In genomic region chr4:40875507-40876150, GRCh38 we compare ENCODE assay signal across 26 cellular contexts.
DNase-seq lines count a peak whose midpoint lies in the region; ATAC-seq and TF ChIP-seq lines count a peak whose summit lies in the region.
"Had no signal": no experiment of that assay in that cellular context is flagged by ENCODE, and none has a peak within 500 bp of the region (broad histone marks: within the 10 kb centered on the region; RNA-seq: fewer than 3 reads in every experiment).

No MANE protein-coding gene starts in this region.

- no peak for TF ChIP-seq POLR2A in testis (IDR thresholded peaks at IDR 0.05)

- H2AFZ ChIP-seq in hepatocyte: no peak overlapping the region

- no peaks in the 10 kb centered on the region for H3K27me3 ChIP-seq in cardiac muscle cell
- H3K27me3 ChIP-seq in hepatocyte: no peaks in the 10 kb centered on the region
- no peaks in the 10 kb centered on the region for H3K27me3 ChIP-seq in testis
- H3K27me3 ChIP-seq: colonic mucosa, SJSA1, upper lobe of right lung had no signal

- intact Hi-C loops in left ventricle myocardium superior (cut with micrococcal nuclease): no loop called here
- intact Hi-C loops in testis (cut with DNase I; ENCODE audit: low total_unique reads): no loop called here

- H3K4me1 ChIP-seq in cardiac muscle cell (ENCODE audit: low read depth): peaks cover 33% of the 10 kb centered on the region
- peaks cover 10% of the 10 kb centered on the region for H3K4me1 ChIP-seq in hepatocyte (ENCODE audit: insufficient read depth)
- H3K4me1 ChIP-seq in testis: peaks cover 20% of the 10 kb centered on the region
- H3K4me1 ChIP-seq: colonic mucosa, SJSA1 had no signal

- H3K27ac ChIP-seq in cardiac muscle cell: peak overlapping the region; percentile 91
- peak overlapping the region; percentile 21 for H3K27ac ChIP-seq in hepatocyte
- H3K27ac ChIP-seq in testis: peak overlapping the region in 1 of 2 donors; percentile 9
- H3K27ac ChIP-seq: 22Rv1, colonic mucosa, SJSA1, upper lobe of right lung had no signal

- H3K9me2 ChIP-seq in hepatocyte (replicated peaks; ENCODE audit: insufficient read depth): no peaks in the 10 kb centered on the region

- H3K4me2 ChIP-seq in hepatocyte: peak overlapping the region; percentile 23

- 70% methylated on average over 1 of the region's 1 CpG for WGBS in hepatocyte (ENCODE audit: low lambda C conversion rate, missing lambda C conversion rate)
- 35 to 45% methylated on average over 1 of the region's 1 CpG for WGBS in testis, 2 donors

- no peaks in the 10 kb centered on the region for H3K9me3 ChIP-seq in cardiac muscle cell (ENCODE audit: low read depth)
- no peaks in the 10 kb centered on the region for H3K9me3 ChIP-seq in hepatocyte (ENCODE audit: low read depth)
- H3K9me3 ChIP-seq in testis: no peaks in the 10 kb centered on the region
- H3K9me3 ChIP-seq: colonic mucosa, SJSA1, upper lobe of right lung had no signal

- no peak for DNase-seq in cardiac muscle cell (ENCODE audit: low read depth in 1 of 2, low spot score in 1 of 2)
- DNase-seq in left ventricle myocardium superior: no peak
- DNase-seq in hepatocyte (ENCODE audit: low spot score): no peak
- DNase-seq in testis: peak; percentile 36
- no peak for DNase-seq in T-helper 2 cell
- no peak for DNase-seq in activated CD4-positive, alpha-beta T cell treated with anti-CD3 and anti-CD28 coated beads for 4 hours
- DNase-seq in HCEC 1CT: no peak
- DNase-seq: activated CD4-positive, alpha-beta T cell treated with anti-CD3 and anti-CD28 coated beads for 48 hours; activated naive CD4-positive, alpha-beta T cell; activated T-cell treated with anti-CD3 and anti-CD28 coated beads, Interleukin-2, amount 50 U/mL, for 4 hours; CD4-positive, alpha-beta T cell; colonic mucosa; effector memory CD4-positive, alpha-beta T cell; EL; foreskin fibroblast; islet precursor cell; Kasumi-1; NCI-H187; NCI-H526; nucleus accumbens; small intestine; stimulated activated CD4-positive, alpha-beta T cell treated with anti-CD3 and anti-CD28 coated beads, Interleukin-2, amount 100 ng/mL, for 24 hours; upper lobe of right lung had no signal

- no peak for ATAC-seq in left ventricle myocardium superior
- ATAC-seq in HG03378 (IDR thresholded peaks at IDR 0.05; ENCODE audit: unreplicated experiment): peak; percentile 60
- ATAC-seq: activated T-cell treated with anti-CD3 and anti-CD28 coated beads, Interleukin-2, amount 50 U/mL, for 4 hours had no signal

- H3K4me3 ChIP-seq in cardiac muscle cell: no peak overlapping the region
- H3K4me3 ChIP-seq in hepatocyte: no peak overlapping the region
- no peak overlapping the region for H3K4me3 ChIP-seq in testis
- H3K4me3 ChIP-seq: colonic mucosa, SJSA1, upper lobe of right lung had no signal

- H3K36me3 ChIP-seq in cardiac muscle cell (no peaks in the 10 kb centered on the region), hepatocyte (replicated peaks; ENCODE audit: insufficient read depth, low read depth) (no peaks in the 10 kb centered on the region), testis (ENCODE audit: low read depth, missing control alignments) (no peaks in the 10 kb centered on the region)
- H3K36me3 ChIP-seq: colonic mucosa, SJSA1 had no signal

- H4K20me1 ChIP-seq in hepatocyte (ENCODE audit: insufficient read depth, poor library complexity, severe bottlenecking): no peaks in the 10 kb centered on the region

- TF ChIP-seq CTCF in cardiac muscle cell (IDR thresholded peaks at IDR 0.05; ENCODE audit: low read depth, low read length) (no peak), hepatocyte (IDR thresholded peaks at IDR 0.05; ENCODE audit: poor library complexity) (no peak), testis (IDR thresholded peaks at IDR 0.05) (no peak)

- no peaks in the 10 kb centered on the region for H3K79me2 ChIP-seq in hepatocyte
